ENCODE assay signal across 9 cellular contexts in the genomic region with DNA sequence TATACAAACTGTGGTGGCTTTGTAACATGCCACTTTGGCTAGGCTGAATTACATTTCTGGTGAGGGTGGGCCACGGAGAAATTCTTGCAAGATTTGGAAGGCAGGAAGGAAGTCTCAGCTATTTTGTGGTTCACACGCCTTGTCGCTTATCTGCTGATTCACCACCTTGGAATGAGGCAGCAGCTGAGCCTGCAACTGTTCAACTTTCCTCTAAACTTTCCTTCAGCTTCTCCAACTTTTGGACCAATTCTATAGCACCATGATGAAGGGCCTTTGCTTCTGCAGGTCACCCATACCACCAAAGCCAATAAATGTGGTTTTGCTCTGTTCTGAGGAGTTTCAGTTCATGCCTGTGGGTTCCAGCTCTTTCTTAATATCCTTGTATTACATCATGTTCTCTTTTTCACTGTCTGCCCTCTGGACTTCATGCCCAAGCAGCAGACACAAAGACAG.
A peak's percentile ranks its signal among the peaks of the same experiment; 100 is the strongest.
DNase-seq lines count a peak whose midpoint lies in the region; ATAC-seq and TF ChIP-seq lines count a peak whose summit lies in the region.
"Had no signal": no experiment of that assay in that cellular context is flagged by ENCODE, and none has a peak within 500 bp of the region (broad histone marks: within the 10 kb centered on the region; RNA-seq: fewer than 3 reads in every experiment).

No MANE protein-coding gene starts in this region.

- no peaks in the 10 kb centered on the region for H3K4me1 ChIP-seq in Panc1 (ENCODE audit: control insufficient read depth, insufficient read depth, low read length)

- CTCF ChIA-PET in Panc1 (lab: Charles Lee), result no interaction called here

- peak; percentile 93 for ATAC-seq in Panc1
- no peak for ATAC-seq in GM18867 (IDR thresholded peaks at IDR 0.05; ENCODE audit: unreplicated experiment)
- ATAC-seq: K562 had no signal

- peak; percentile 79 for DNase-seq in GM04504 (ENCODE audit: low read depth)
- DNase-seq in Panc1 (ENCODE audit: low read depth, low spot score), result peak; percentile 57
- DNase-seq in epithelial cell of esophagus (ENCODE audit: low read depth), result peak; percentile 91
- DNase-seq in posterior vena cava (ENCODE audit: low spot score), result peak; percentile 83
- no peak for DNase-seq in stimulated activated CD4-positive, alpha-beta T cell treated with anti-CD3 and anti-CD28 coated beads, Interleukin-1b, Interleukin-23, amount 100 ng/mL, for 48 hours
- DNase-seq in NCI-H510A (lab: John Stamatoyannopoulos, UW), result no peak
- DNase-seq in midbrain (lab: John Stamatoyannopoulos, UW), result no peak

- H3K9me3 ChIP-seq in Panc1 (ENCODE audit: control insufficient read depth, insufficient read depth, low read depth, low read length), result peaks cover 4% of the 10 kb centered on the region; the same call in 1 of the 2 replicates

- in situ Hi-C loops in Panc1 (cut with HindIII; ENCODE audit: low pct_unique_long_range_greater_than_20kb, low sequenced_read_pairs), result no loop called here

- POLR2A ChIA-PET in Panc1 (lab: Charles Lee), result interaction anchor here (0.6 kb wide), 1 partner anchor 1837 kb away, joined by 3 read pairs; no protein-coding TSS in a partner anchor

- intact Hi-C loops in Panc1 (cut with micrococcal nuclease; ENCODE audit: unreplicated experiment) (no loop called here), posterior vena cava (cut with DNase I) (no loop called here)

- TF ChIP-seq CTCF in Panc1 (IDR thresholded peaks at IDR 0.05) (no peak), epithelial cell of esophagus (IDR thresholded peaks at IDR 0.05; ENCODE audit: insufficient read depth, low read depth, low read length, missing control alignments) (no peak)

- no peaks in the 10 kb centered on the region for H3K36me3 ChIP-seq in Panc1 (ENCODE audit: control insufficient read depth, insufficient read depth, low read length)

- peak overlapping the region; percentile 82 for H3K27ac ChIP-seq in Panc1 (ENCODE audit: low read length)

- BruUV-seq in Panc1 (replicated peaks; lab: Mats Ljungman, UMichigan), result no TSS peak

- H3K4me3 ChIP-seq in Panc1 (ENCODE audit: low read depth in 2 of 2, low read length in 2 of 2) (no peak overlapping the region), epithelial cell of esophagus (ENCODE audit: low read length) (no peak overlapping the region)
- H3K4me3 ChIP-seq: K562 had no signal

- no peaks in the 10 kb centered on the region for H3K27me3 ChIP-seq in Panc1 (ENCODE audit: control insufficient read depth, insufficient read depth, low read length)

Comparison
In these comparisons a context has a peak if more than half of its experiments do, and no peak if none do; other contexts are left out.
1. DNase-seq: peak in GM04504 (single experiment), Panc1 (single experiment), epithelial cell of esophagus (single experiment) and posterior vena cava (single experiment); none in stimulated activated CD4-positive, alpha-beta T cell treated with anti-CD3 and anti-CD28 coated beads, Interleukin-1b, Interleukin-23, amount 100 ng/mL, for 48 hours (single experiment), NCI-H510A (single experiment) and midbrain (single experiment).